30 cellular contexts compared by ENCODE assay signal in genomic region chrX:40537310-40537709, GRCh38. TPM values are rescaled to one million over a fixed set of nuclear protein-coding genes. Genes with fewer than 3 reads are reported as not detected.
DNase-seq lines count a peak whose midpoint lies in the region; ATAC-seq, FAIRE-seq and TF ChIP-seq lines count a peak whose summit lies in the region.
"Had no signal": no experiment of that assay in that cellular context is flagged by ENCODE, and none has a peak within 500 bp of the region (broad histone marks: within the 10 kb centered on the region; RNA-seq: fewer than 3 reads in every experiment).

No MANE protein-coding gene starts in this region.

- no TSS peak for BruUV-seq in K562 (replicated peaks; lab: Mats Ljungman, UMichigan)

- H4K20me1 ChIP-seq in K562 (replicated peaks; ENCODE audit: control insufficient read depth, insufficient read depth, low read length): no peaks in the 10 kb centered on the region
- H4K20me1 ChIP-seq: BLaER1; BLaER1 treated with 17β-estradiol and CSF1 and Interleukin-3, amounts not matched to agents 10 nM and 100 nM had no signal

- H3K27me3 ChIP-seq in K562 (ENCODE audit: control insufficient read depth in 2 of 2, insufficient read depth in 2 of 2, low read length in 2 of 2): 0 out of 5 replicates have a peak, but pooled peaks cover 0 to 6% of the 10 kb centered on the region in 2 experiments
- H3K27me3 ChIP-seq: BE2C had no signal

- POLR2A ChIA-PET in K562 (lab: Yijun Ruan, JAX): no interaction called here

- FAIRE-seq in K562 (lab: Jason Lieb, UNC): no peak
- FAIRE-seq: A204.1, D721Med had no signal

- H3K36me3 Mint-ChIP-seq in CD14-positive monocyte: no peaks in the 10 kb centered on the region
- H3K36me3 Mint-ChIP-seq: CD4-positive, alpha-beta memory T cell; CD4-positive, CD25-positive, alpha-beta regulatory T cell; CD8-positive, alpha-beta memory T cell; CD8-positive, alpha-beta T cell had no signal

- peaks cover 0 to 55% (median 3%) of the 10 kb centered on the region in 3 donors for H3K27me3 Mint-ChIP-seq in CD14-positive monocyte (ENCODE audit: low read depth in 3 of 3)
- H3K27me3 Mint-ChIP-seq: B cell; CD4-positive, alpha-beta memory T cell; CD4-positive, alpha-beta T cell had no signal

- no peaks in the 10 kb centered on the region for H3K79me2 ChIP-seq in K562 (ENCODE audit: control insufficient read depth, insufficient read depth, low read length)

- no peak for TF ChIP-seq EP300 in K562 (IDR thresholded peaks at IDR 0.05; ENCODE audit: low read length)

- CTCF ChIA-PET in K562 (lab: Yijun Ruan, JAX; ENCODE audit: low intra/inter-chr PET ratio): no interaction called here

- H2AFZ ChIP-seq in K562 (ENCODE audit: low read depth, low read length): no peak overlapping the region

- H3K9me3 Mint-ChIP-seq in CD14-positive monocyte: peaks cover 0 to 6% (median 0%) of the 10 kb centered on the region in 7 donors
- H3K9me3 Mint-ChIP-seq: CD4-positive, alpha-beta T cell; CD8-positive, alpha-beta memory T cell; CD8-positive, alpha-beta T cell had no signal

- peak in 1 of 4 experiments; percentile 15 for DNase-seq in K562 (ENCODE audit: extremely low read depth in 1 of 4, low spot score in 3 of 4)
- DNase-seq in CD14-positive monocyte (ENCODE audit: low spot score): no peak
- DNase-seq: 8988T; ACHN; AML-193; BE2C; C1 segment of cervical spinal cord; Caco-2; Calu3; CD4-positive, alpha-beta memory T cell; CD4-positive, alpha-beta T cell; CD4-positive, CD25-positive, alpha-beta regulatory T cell; CD8-positive, alpha-beta memory T cell; CD8-positive, alpha-beta T cell; COR-L47; DMS 273 treated with DMSO at 0.1 percent for 48 hours; DMS153; DMS53; DMS79; DMS79 treated with DMSO at 0.1 percent for 48 hours; DND-41; EL had no signal

- no peaks in the 10 kb centered on the region for H3K36me3 ChIP-seq in K562 (ENCODE audit: control insufficient read depth, insufficient read depth, low read length)
- H3K36me3 ChIP-seq: BE2C; BLaER1; BLaER1 treated with 17β-estradiol and CSF1 and Interleukin-3, amounts not matched to agents 10 nM and 100 nM had no signal

- H3K4me2 ChIP-seq in K562 (ENCODE audit: insufficient read depth, low read length): no peak overlapping the region
- H3K4me2 ChIP-seq: A549, BLaER1 had no signal

- no peak overlapping the region for H3K27ac ChIP-seq in K562 (ENCODE audit: extremely low read depth, low read depth, low read length)
- H3K27ac ChIP-seq: 22Rv1, A549, BLaER1, C4-2B had no signal

- no peak overlapping the region for H3K27ac Mint-ChIP-seq in CD14-positive monocyte
- H3K27ac Mint-ChIP-seq: B cell; CD4-positive, alpha-beta T cell; CD8-positive, alpha-beta memory T cell; CD8-positive, alpha-beta T cell had no signal

- no peaks in the 10 kb centered on the region for H3K9me1 ChIP-seq in K562 (ENCODE audit: control insufficient read depth, insufficient read depth, low read length)

- H3K4me1 ChIP-seq in K562 (replicated peaks in 1 of 2; ENCODE audit: control insufficient read depth in 2 of 2, insufficient read depth in 2 of 2, low read length in 2 of 2): peaks cover 6 to 7% of the 10 kb centered on the region in 2 experiments; a peak in 3 of 5 replicates
- H3K4me1 ChIP-seq: A549, Caco-2 had no signal

- no peak overlapping the region for H3K9ac ChIP-seq in K562 (ENCODE audit: insufficient read depth in 1 of 2, low read depth in 2 of 2, low read length in 2 of 2)
- H3K9ac ChIP-seq: BLaER1; BLaER1 treated with 17β-estradiol and CSF1 and Interleukin-3, amounts not matched to agents 10 nM and 100 nM had no signal

- no peak for TF ChIP-seq CTCF in K562 (IDR thresholded peaks at IDR 0.05 in 2 of 3, conservative IDR thresholded peaks at IDR 0.05 in 1 of 3; ENCODE audit: insufficient read depth in 2 of 3, low read depth in 1 of 3, low read length in 3 of 3)
- no peak for TF ChIP-seq CTCF in CD14-positive monocyte (IDR thresholded peaks at IDR 0.05)

- H3K4me3 Mint-ChIP-seq in CD14-positive monocyte: no peak overlapping the region
- H3K4me3 Mint-ChIP-seq: B cell; CD4-positive, alpha-beta memory T cell; CD4-positive, alpha-beta T cell; CD4-positive, CD25-positive, alpha-beta regulatory T cell; CD8-positive, alpha-beta memory T cell; CD8-positive, alpha-beta T cell had no signal

- no peak for TF ChIP-seq RAD21 in K562 (CRISPR knock-in tag; conservative IDR thresholded peaks at IDR 0.05 in 1 of 2, IDR thresholded peaks at IDR 0.05 in 1 of 2)

- intact Hi-C loops in K562 (cut with micrococcal nuclease): no loop called here
- intact Hi-C loops in CD14-positive monocyte (cut with micrococcal nuclease): no loop called here

- no peak for ATAC-seq in K562
- ATAC-seq: A549; CD8-positive, alpha-beta T cell had no signal

- WGBS in K562 (ENCODE audit: insufficient coverage, low coverage, missing lambda C conversion rate): 0% methylated on average over 4 of the region's 4 CpGs

- TF ChIP-seq POLR2A in K562 (conservative IDR thresholded peaks at IDR 0.05): no peak

- in situ Hi-C loops in K562 (cut with MboI): no loop called here

- H3K4me3 ChIP-seq in K562: no peak overlapping the region
- H3K4me3 ChIP-seq: A549; BLaER1; BLaER1 treated with 17β-estradiol and CSF1 and Interleukin-3, amounts not matched to agents 10 nM and 100 nM had no signal

- peaks cover 20% of the 10 kb centered on the region for H3K4me1 Mint-ChIP-seq in CD14-positive monocyte

- no peaks in the 10 kb centered on the region for H3K9me3 ChIP-seq in K562 (replicated peaks; ENCODE audit: control insufficient read depth, insufficient read depth, low read depth, low read length)
- H3K9me3 ChIP-seq: A549; BE2C; BLaER1; BLaER1 treated with 17β-estradiol and CSF1 and Interleukin-3, amounts not matched to agents 10 nM and 100 nM; Caco-2 had no signal

TF ChIP-seq in K562, 482 proteins besides CTCF, POLR2A, EP300 and RAD21:
- TF ChIP-seq CBFA2T3 (IDR thresholded peaks at IDR 0.05) (peak; percentile 73), TCF3 (CRISPR knock-in tag; IDR thresholded peaks at IDR 0.05) (peak; percentile 67), MYC (IDR thresholded peaks at IDR 0.05; ENCODE audit: low read depth, low read length) (no peak), MYC (CRISPR knock-in tag; IDR thresholded peaks at IDR 0.05; ENCODE audit: borderline replicate concordance, low read depth) (no peak), MTA2 (IDR thresholded peaks at IDR 0.05; ENCODE audit: low read depth) (peak; percentile 57), ARID1B (IDR thresholded peaks at IDR 0.05) (peak; percentile 68), TEAD4 (IDR thresholded peaks at IDR 0.05; ENCODE audit: low read length) (peak; percentile 50; the same call in 1 of the 2 replicates), TEAD4 (CRISPR knock-in tag; IDR thresholded peaks at IDR 0.05; ENCODE audit: borderline replicate concordance) (no peak), ZBTB2 (IDR thresholded peaks at IDR 0.05) (no peak), CBFA2T2 (conservative IDR thresholded peaks at IDR 0.05) (peak; percentile 65), TAL1 (IDR thresholded peaks at IDR 0.05) (peak; percentile 72), RBM34 (IDR thresholded peaks at IDR 0.05; ENCODE audit: borderline replicate concordance, insufficient read depth, low read length) (no peak), SMARCA4 (IDR thresholded peaks at IDR 0.05) (0 out of 2 replicates have a peak, but pooled peaks have one; percentile 17), NCOR1 (IDR thresholded peaks at IDR 0.05) (0 out of 2 replicates have a peak, but pooled peaks have one; percentile 41), ZZZ3 (IDR thresholded peaks at IDR 0.05) (no peak), DPF2 (IDR thresholded peaks at IDR 0.05) (0 out of 2 replicates have a peak, but pooled peaks have one; percentile 16)

RNA-seq across cellular contexts. Expression of gene ATP6AP2, which starts 43.5 kb away (rescaled TPM):
- 78.0 and 106 TPM in 2 replicates for total RNA-seq in K562 (2011; cell fraction: chromatin; rRNA removed; ENCODE audit: low replicate concordance)
- total RNA-seq in K562 (2011; cell fraction: nucleolus; rRNA removed): 66.9 and 82.1 TPM in 2 replicates
- total RNA-seq in K562 (2011; cell fraction: nucleoplasm; rRNA removed): 114 and 118 TPM in 2 replicates
- 23.3 and 26.3 TPM in 2 replicates for total RNA-seq in K562 (2014; rRNA removed)
- total RNA-seq in K562 (2014; rRNA removed; fragmentation: Illumina TruSeq; extraction: Trizol): 45.8 and 50.2 TPM in 2 replicates
- 37.9 and 41.9 TPM in 2 replicates for total RNA-seq in K562 (2015; rRNA removed; fragmentation: Illumina TruSeq; extraction: Trizol)
- 38.7 and 50.1 TPM in 2 replicates for total RNA-seq in K562 (2021)
- polyA plus RNA-seq in K562 (2011; rRNA removed): 131 and 134 TPM in 2 replicates
- 38.5 and 54.4 TPM in 2 replicates for polyA plus RNA-seq in K562 (2011; cell fraction: cytosol; rRNA removed)
- polyA plus RNA-seq in K562 (2011; cell fraction: nucleus; rRNA removed): 27.8 and 49.9 TPM in 2 replicates
- 56.2 and 68.2 TPM in 2 replicates for polyA plus RNA-seq in K562 (2012)
- polyA plus RNA-seq in K562 (2014; fragmentation: Illumina TruSeq; extraction: Trizol): 69.7 and 70.2 TPM in 2 replicates
- polyA plus RNA-seq in K562 (2014; fragmentation: Nextera tagmentation; extraction: Ambion mirVana): 10 to 100 TPM; 26.6 to 32.8 TPM
- polyA plus RNA-seq in K562 (2014; rRNA removed): 38.0 and 38.8 TPM in 2 replicates
- polyA minus RNA-seq in K562 (2011; rRNA and poly(A)+ RNA removed): 95.9 and 96.6 TPM in 2 replicates
- polyA minus RNA-seq in K562 (2011; cell fraction: cytosol; rRNA and poly(A)+ RNA removed): 42.8 and 52.2 TPM in 2 replicates
- 12.0 and 21.5 TPM in 2 replicates for polyA minus RNA-seq in K562 (2011; cell fraction: nucleus; rRNA and poly(A)+ RNA removed)
- polyA plus RNA-seq in CD14-positive monocyte: 100 to 1,000 TPM; 430 to 497 TPM
